In genomic region chr21:38984982-38985422, GRCh38 we compare ENCODE assay signal across 8 cellular contexts.
DNase-seq lines count a peak whose midpoint lies in the region; ATAC-seq, FAIRE-seq and TF ChIP-seq lines count a peak whose summit lies in the region.

No MANE protein-coding gene starts in this region.

- no peak overlapping the region for H2AFZ ChIP-seq in HepG2 (ENCODE audit: low read length)

- H3K27ac ChIP-seq in liver (ENCODE audit: low read depth in 1 of 2, low read length in 2 of 2) (no peak overlapping the region), HepG2 (ENCODE audit: extremely low read length, insufficient read depth, low read length) (no peak overlapping the region), right lobe of liver (peak overlapping the region in 1 of 3 donors; percentile 23)

- no peaks in the 10 kb centered on the region for H4K20me1 ChIP-seq in HepG2 (ENCODE audit: insufficient read depth, low read length)

- peaks cover 5% of the 10 kb centered on the region for H3K36me3 Mint-ChIP-seq in activated naive CD8-positive, alpha-beta T cell treated with anti-CD3 and anti-CD28 coated beads, Interleukin-2, amount 10 ng/mL, durations not matched to agents 7 days and 5 days

- POLR2A ChIA-PET in HepG2 (lab: Yijun Ruan, JAX): no interaction called here
- POLR2A ChIA-PET in activated naive CD8-positive, alpha-beta T cell treated with anti-CD3 and anti-CD28 coated beads, Interleukin-2, amount 10 ng/mL, durations not matched to agents 7 days and 5 days (lab: Charles Lee): no interaction called here

- TF ChIP-seq RAD21 in liver (IDR thresholded peaks at IDR 0.05) (no peak), HepG2 (CRISPR knock-in tag; IDR thresholded peaks at IDR 0.05) (no peak)

- H3K9ac ChIP-seq in liver (ENCODE audit: low read depth in 1 of 2, low read length in 2 of 2) (no peak overlapping the region), HepG2 (ENCODE audit: insufficient read depth, low read depth, low read length) (no peak overlapping the region)

- H3K4me2 ChIP-seq in HepG2 (ENCODE audit: low read depth, low read length): no peak overlapping the region

- DNase-seq in HepG2 (ENCODE audit: low spot score) (no peak), right lobe of liver (no peak)
- DNase-seq in activated naive CD8-positive, alpha-beta T cell treated with anti-CD3 and anti-CD28 coated beads, Interleukin-2, amount 10 ng/mL, durations not matched to agents 7 days and 5 days: peak; percentile 40

- peak overlapping the region; percentile 71 for H3K4me3 Mint-ChIP-seq in activated naive CD8-positive, alpha-beta T cell treated with anti-CD3 and anti-CD28 coated beads, Interleukin-2, amount 10 ng/mL, durations not matched to agents 7 days and 5 days

- intact Hi-C loops in HepG2 (cut with micrococcal nuclease; ENCODE audit: unreplicated experiment) (no loop called here), right lobe of liver (cut with DNase I) (no loop called here)

- H3K9me3 Mint-ChIP-seq in activated naive CD8-positive, alpha-beta T cell treated with anti-CD3 and anti-CD28 coated beads, Interleukin-2, amount 10 ng/mL, durations not matched to agents 7 days and 5 days: no peaks in the 10 kb centered on the region

- ATAC-seq in HepG2 (no peak), right lobe of liver (peak; percentile 8 to 53 (median 35)), HG03342 (IDR thresholded peaks at IDR 0.05; ENCODE audit: unreplicated experiment) (no peak), GM21737 (IDR thresholded peaks at IDR 0.05; ENCODE audit: unreplicated experiment) (no peak), HG02885 (IDR thresholded peaks at IDR 0.05; ENCODE audit: poor library complexity, unreplicated experiment) (no peak), HG03378 (IDR thresholded peaks at IDR 0.05; ENCODE audit: unreplicated experiment) (no peak)
- ATAC-seq in activated naive CD8-positive, alpha-beta T cell treated with anti-CD3 and anti-CD28 coated beads, Interleukin-2, amount 10 ng/mL, durations not matched to agents 7 days and 5 days (ENCODE audit: low read depth): peak; percentile 38

- TF ChIP-seq CTCF in liver (IDR thresholded peaks at IDR 0.05; ENCODE audit: low read depth, low read length, missing input control): no peak
- TF ChIP-seq CTCF in HepG2 (CRISPR knock-in tag; IDR thresholded peaks at IDR 0.05): no peak
- TF ChIP-seq CTCF in right lobe of liver (IDR thresholded peaks at IDR 0.05): no peak

- CTCF ChIA-PET in HepG2 (lab: Yijun Ruan, JAX; ENCODE audit: low intra/inter-chr PET ratio, low total read pairs): no interaction called here

- no peaks in the 10 kb centered on the region for H3K79me2 ChIP-seq in HepG2 (ENCODE audit: insufficient read depth, low read length)

- FAIRE-seq in HepG2 (lab: Jason Lieb, UNC): no peak

- TF ChIP-seq EP300 in HepG2 (IDR thresholded peaks at IDR 0.05; ENCODE audit: low read depth in 2 of 2, low read length in 2 of 2) (no peak), HepG2 (CRISPR knock-in tag; IDR thresholded peaks at IDR 0.05; ENCODE audit: borderline replicate concordance) (no peak)

- H3K9me3 ChIP-seq in liver (ENCODE audit: control insufficient read depth in 4 of 4, low read length in 3 of 4) (no peaks in the 10 kb centered on the region), HepG2 (ENCODE audit: low read length) (no peaks in the 10 kb centered on the region), right lobe of liver (no peaks in the 10 kb centered on the region)

- peaks cover 28% of the 10 kb centered on the region for H3K27me3 Mint-ChIP-seq in activated naive CD8-positive, alpha-beta T cell treated with anti-CD3 and anti-CD28 coated beads, Interleukin-2, amount 10 ng/mL, durations not matched to agents 7 days and 5 days

- H3K27me3 ChIP-seq in liver (ENCODE audit: control insufficient read depth in 4 of 4, insufficient read depth in 4 of 4, low read length in 3 of 4) (no peaks in the 10 kb centered on the region), HepG2 (ENCODE audit: control insufficient read depth in 1 of 2, insufficient read depth in 2 of 2, low read length in 2 of 2) (no peaks in the 10 kb centered on the region; a peak in 1 of 5 replicates), right lobe of liver (no peaks in the 10 kb centered on the region)

- peaks cover 44% of the 10 kb centered on the region for H3K4me1 Mint-ChIP-seq in activated naive CD8-positive, alpha-beta T cell treated with anti-CD3 and anti-CD28 coated beads, Interleukin-2, amount 10 ng/mL, durations not matched to agents 7 days and 5 days

- H3K4me3 ChIP-seq in liver (ENCODE audit: low read depth in 1 of 3, low read length in 3 of 3) (no peak overlapping the region), HepG2 (replicated peaks in 1 of 3; ENCODE audit: insufficient read depth in 1 of 3, low read depth in 2 of 3, low read length in 3 of 3) (no peak overlapping the region), right lobe of liver (no peak overlapping the region)

- BruUV-seq in HepG2 (replicated peaks; lab: Mats Ljungman, UMichigan): no TSS peak

- H3K36me3 ChIP-seq in liver (ENCODE audit: control insufficient read depth in 4 of 4, insufficient read depth in 3 of 4, low read depth in 1 of 4, low read length in 3 of 4) (no peaks in the 10 kb centered on the region), HepG2 (replicated peaks in 1 of 2; ENCODE audit: control insufficient read depth in 1 of 2, insufficient read depth in 2 of 2, low read length in 2 of 2) (no peaks in the 10 kb centered on the region), right lobe of liver (no peaks in the 10 kb centered on the region)

- peak overlapping the region; percentile 77 for H3K27ac Mint-ChIP-seq in activated naive CD8-positive, alpha-beta T cell treated with anti-CD3 and anti-CD28 coated beads, Interleukin-2, amount 10 ng/mL, durations not matched to agents 7 days and 5 days

- TF ChIP-seq POLR2A in HepG2 (IDR thresholded peaks at IDR 0.05; ENCODE audit: insufficient read depth in 1 of 2, low read depth in 2 of 2, low read length in 2 of 2) (no peak), right lobe of liver (IDR thresholded peaks at IDR 0.05) (no peak)

- H3K4me1 ChIP-seq in liver (ENCODE audit: control insufficient read depth in 4 of 4, insufficient read depth in 4 of 4, low read length in 3 of 4) (peaks cover 0 to 1% (median 0%) of the 10 kb centered on the region in 4 donors), HepG2 (ENCODE audit: insufficient read depth, low read length) (peaks cover 69% of the 10 kb centered on the region), right lobe of liver (peaks cover 0 to 12% (median 0%) of the 10 kb centered on the region in 4 donors)

- in situ Hi-C loops in HepG2 (cut with HindIII; ENCODE audit: extremely low pct_ligation_motif_present, low pct_unique_long_range_greater_than_20kb): no loop called here

- WGBS in liver: 50% methylated on average over 9 of the region's 9 CpGs
- WGBS in HepG2 (ENCODE audit: low lambda C conversion rate): 85% methylated on average over 9 of the region's 9 CpGs
- 33% methylated on average over 8 of the region's 9 CpGs for WGBS in right lobe of liver (ENCODE audit: insufficient coverage, low coverage, low lambda C conversion rate, missing lambda C conversion rate)

TF ChIP-seq in liver, 16 proteins besides CTCF, POLR2A, EP300 and RAD21:
- peak; percentile 95 for TF ChIP-seq NR2F2 (IDR thresholded peaks at IDR 0.05)
- peak in 1 of 2 donors; percentile 32 for TF ChIP-seq RXRA (IDR thresholded peaks at IDR 0.05)
- TF ChIP-seq HNF4A (conservative IDR thresholded peaks at IDR 0.05): peak; percentile 68 to 84
- no peak for TF ChIP-seq HNF4G (IDR thresholded peaks at IDR 0.05)
TF ChIP-seq in liver: peak in this region for 3.

TF ChIP-seq in HepG2, 621 proteins besides CTCF, POLR2A, EP300 and RAD21 (continues in another document):
- TF ChIP-seq MAFG (CRISPR knock-in tag; IDR thresholded peaks at IDR 0.05) (no peak), SPEN (CRISPR knock-in tag; IDR thresholded peaks at IDR 0.05; ENCODE audit: low read depth) (no peak), TAF1 (CRISPR knock-in tag; IDR thresholded peaks at IDR 0.05) (no peak), FIP1L1 (IDR thresholded peaks at IDR 0.05; ENCODE audit: borderline replicate concordance, insufficient read depth, low read depth, low read length) (no peak), ZGPAT (CRISPR knock-in tag; IDR thresholded peaks at IDR 0.05) (no peak), PAX8 (CRISPR knock-in tag; IDR thresholded peaks at IDR 0.05; ENCODE audit: borderline replicate concordance) (no peak)

Comparison
In these comparisons a context has a peak if more than half of its experiments do, and no peak if none do; other contexts are left out.
1. ATAC-seq: peak in activated naive CD8-positive, alpha-beta T cell treated with anti-CD3 and anti-CD28 coated beads, Interleukin-2, amount 10 ng/mL, durations not matched to agents 7 days and 5 days (single experiment) and right lobe of liver (4 of 4); none in HepG2 (single experiment), HG03342 (single experiment), GM21737 (single experiment), HG02885 (single experiment) and HG03378 (single experiment).